Comparison of ENCODE assay signal across 9 cellular contexts in the genomic region with DNA sequence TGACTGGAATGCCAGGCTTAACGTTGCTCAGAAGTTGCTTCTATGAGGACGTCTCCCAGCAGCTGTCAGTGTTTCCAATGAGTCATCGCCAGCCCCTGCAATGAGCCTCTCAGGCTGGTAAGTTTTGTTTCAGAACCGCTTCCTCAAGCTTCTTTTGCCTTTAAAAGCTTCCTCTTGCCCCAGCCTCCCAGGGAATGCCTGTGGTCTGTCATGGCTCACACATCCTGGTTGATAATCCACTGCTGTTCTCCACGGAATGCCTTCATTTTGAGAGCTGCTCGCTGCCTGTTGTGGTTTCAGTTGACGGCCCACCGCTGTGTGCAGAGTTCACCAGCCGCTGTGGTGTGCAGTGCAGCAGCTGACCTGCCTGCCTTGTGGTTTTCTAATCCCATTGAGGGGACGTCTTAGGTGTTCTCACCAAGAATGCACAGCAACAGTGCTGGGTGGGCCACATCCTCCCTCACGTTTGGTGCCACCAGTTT.
DNase-seq lines count a peak whose midpoint lies in the region; ATAC-seq, FAIRE-seq and TF ChIP-seq lines count a peak whose summit lies in the region.
"Had no signal": no experiment of that assay in that cellular context is flagged by ENCODE, and none has a peak within 500 bp of the region (broad histone marks: within the 10 kb centered on the region; RNA-seq: fewer than 3 reads in every experiment).

No MANE protein-coding gene starts in this region.

- TF ChIP-seq CTCF in AG04450 (IDR thresholded peaks at IDR 0.05; ENCODE audit: low read depth, low read length), result no peak
- no peak for TF ChIP-seq CTCF in D721Med (IDR thresholded peaks at IDR 0.05; ENCODE audit: insufficient read depth, missing control alignments)

- peak; percentile 72 for ATAC-seq in GM19025 (IDR thresholded peaks at IDR 0.05; ENCODE audit: low read depth, unreplicated experiment)
- peak; percentile 78 for ATAC-seq in HG03108 (IDR thresholded peaks at IDR 0.05; ENCODE audit: unreplicated experiment)
- ATAC-seq in left ventricle myocardium superior, result peak; percentile 75

- H3K4me3 ChIP-seq in AG04450 (ENCODE audit: low read depth, low read length), result peak overlapping the region; percentile 48

- H3K27me3 Mint-ChIP-seq in activated naive CD4-positive, alpha-beta T cell treated with anti-CD3 and anti-CD28 coated beads, Interleukin-2, amount 10 ng/mL, durations not matched to agents 7 days and 5 days, result no peaks in the 10 kb centered on the region

- peak overlapping the region; percentile 77 for H3K27ac Mint-ChIP-seq in activated naive CD4-positive, alpha-beta T cell treated with anti-CD3 and anti-CD28 coated beads, Interleukin-2, amount 10 ng/mL, durations not matched to agents 7 days and 5 days

- peaks cover 6% of the 10 kb centered on the region for H3K27me3 ChIP-seq in AG04450 (ENCODE audit: control insufficient read depth, insufficient read depth, low read length)

- DNase-seq in AG04450 (ENCODE audit: low read depth, low spot score) (peak; percentile 92), SIG-M5 (lab: John Stamatoyannopoulos, UW) (peak; percentile 93), left ventricle myocardium superior (no peak), smooth muscle cell of the brain vasculature (ENCODE audit: low read depth, low spot score) (peak; percentile 95), D721Med (ENCODE audit: insufficient read length, low spot score) (no peak)
- DNase-seq in activated naive CD4-positive, alpha-beta T cell treated with anti-CD3 and anti-CD28 coated beads, Interleukin-2, amount 10 ng/mL, durations not matched to agents 7 days and 5 days, result peak; percentile 54

- intact Hi-C loops in left ventricle myocardium superior (cut with micrococcal nuclease), result no loop called here

- H3K27ac ChIP-seq in AG04450 (ENCODE audit: low read depth, low read length), result peak overlapping the region; percentile 89
- H3K27ac ChIP-seq: parathyroid adenoma had no signal

- CTCF ChIA-PET in AG04450 (lab: Charles Lee), result interaction anchor here (0.6 to 3.2 kb wide), 2 partner anchors 15 to 19 kb away, joined by 4 to 10 read pairs; no protein-coding TSS in a partner anchor
- CTCF ChIA-PET in activated naive CD4-positive, alpha-beta T cell treated with anti-CD3 and anti-CD28 coated beads, Interleukin-2, amount 10 ng/mL, durations not matched to agents 7 days and 5 days (lab: Charles Lee), result interaction anchor here (0.6 to 1.5 kb wide), 2 partner anchors 15 to 55 kb away, joined by 3 to 4 read pairs; no protein-coding TSS in a partner anchor

- peaks cover 33% of the 10 kb centered on the region for H3K4me1 Mint-ChIP-seq in activated naive CD4-positive, alpha-beta T cell treated with anti-CD3 and anti-CD28 coated beads, Interleukin-2, amount 10 ng/mL, durations not matched to agents 7 days and 5 days

- FAIRE-seq in D721Med (lab: Jason Lieb, UNC), result no peak

- peaks cover 3% of the 10 kb centered on the region for H3K36me3 Mint-ChIP-seq in activated naive CD4-positive, alpha-beta T cell treated with anti-CD3 and anti-CD28 coated beads, Interleukin-2, amount 10 ng/mL, durations not matched to agents 7 days and 5 days

- POLR2A ChIA-PET in AG04450 (lab: Yijun Ruan, JAX), result interaction anchor here (0.6 to 1.7 kb wide), 3 partner anchors 15 to 83 kb away, joined by 3 to 5 read pairs (median 4); no protein-coding TSS in a partner anchor

- H3K4me3 Mint-ChIP-seq in activated naive CD4-positive, alpha-beta T cell treated with anti-CD3 and anti-CD28 coated beads, Interleukin-2, amount 10 ng/mL, durations not matched to agents 7 days and 5 days, result peak overlapping the region; percentile 26

- peaks cover 2% of the 10 kb centered on the region for H3K9me3 Mint-ChIP-seq in activated naive CD4-positive, alpha-beta T cell treated with anti-CD3 and anti-CD28 coated beads, Interleukin-2, amount 10 ng/mL, durations not matched to agents 7 days and 5 days

- H3K9me3 ChIP-seq in AG04450 (ENCODE audit: control insufficient read depth, insufficient read depth, low read length), result no peaks in the 10 kb centered on the region; the same call in 1 of the 2 replicates

Comparison
In these comparisons a context has a peak if more than half of its experiments do, and no peak if none do; other contexts are left out.
1. DNase-seq: peak in AG04450 (single experiment), SIG-M5 (single experiment), activated naive CD4-positive, alpha-beta T cell treated with anti-CD3 and anti-CD28 coated beads, Interleukin-2, amount 10 ng/mL, durations not matched to agents 7 days and 5 days (single experiment) and smooth muscle cell of the brain vasculature (single experiment); none in left ventricle myocardium superior (single experiment) and D721Med (single experiment).
2. Peak in every context shown above with its lines, with median percentiles within 50 percentile points of each other: ATAC-seq.